ENCODE assay signal across 9 cellular contexts in genomic region chr12:948238-948637, GRCh38. TPM values are rescaled to one million over a fixed set of nuclear protein-coding genes. Genes with fewer than 3 reads are reported as not detected.
A peak's percentile ranks its signal among the peaks of the same experiment; 100 is the strongest.
DNase-seq lines count a peak whose midpoint lies in the region; ATAC-seq and TF ChIP-seq lines count a peak whose summit lies in the region.
"Had no signal": no experiment of that assay in that cellular context is flagged by ENCODE, and none has a peak within 500 bp of the region (broad histone marks: within the 10 kb centered on the region; RNA-seq: fewer than 3 reads in every experiment).

No MANE protein-coding gene starts in this region.

- H3K9ac ChIP-seq in trophoblast cell (ENCODE audit: low read length): no peak overlapping the region

- no peak overlapping the region for H2BK120ac ChIP-seq in trophoblast cell (ENCODE audit: insufficient read depth, low read length, poor library complexity)

- H3K23ac ChIP-seq in trophoblast cell (ENCODE audit: low read length): no peak overlapping the region

- H3K4ac ChIP-seq in trophoblast cell (ENCODE audit: low read depth, low read length): peak overlapping the region; percentile 70

- no peak for ATAC-seq in HG03565 (IDR thresholded peaks at IDR 0.05; ENCODE audit: unreplicated experiment)

- H3K14ac ChIP-seq in trophoblast cell (ENCODE audit: low read length): no peak overlapping the region

- TF ChIP-seq CTCF in GM06990 (IDR thresholded peaks at IDR 0.05; ENCODE audit: insufficient read depth, low read length, poor library complexity, severe bottlenecking) (no peak), RWPE1 (conservative IDR thresholded peaks at IDR 0.05; ENCODE audit: low read depth) (no peak), epithelial cell of proximal tubule (conservative IDR thresholded peaks at IDR 0.05; ENCODE audit: low read depth, low read length) (no peak)

- DNase-seq in GM06990 (ENCODE audit: extremely low read depth, insufficient read length): no peak
- DNase-seq in RWPE1 (ENCODE audit: low spot score): no peak
- no peak for DNase-seq in epithelial cell of proximal tubule (ENCODE audit: low read depth)
- DNase-seq in trophoblast cell: no peak
- no peak for DNase-seq in COLO668 (lab: John Stamatoyannopoulos, UW; ENCODE audit: unreplicated experiment)
- no peak for DNase-seq in HuH-7.5 (ENCODE audit: low spot score)
- DNase-seq in GOT3 (lab: John Stamatoyannopoulos, UW): no peak
- DNase-seq: cortex of kidney had no signal

- POLR2A ChIA-PET in RWPE1 (lab: Yijun Ruan, JAX; ENCODE audit: low non-redundant PET): interaction anchor here (0.7 kb wide), 1 partner anchor 302 kb away, joined by 3 read pairs; no protein-coding TSS in a partner anchor

- peak overlapping the region; percentile 88 for H3K4me3 ChIP-seq in GM06990 (replicated peaks; ENCODE audit: low read depth, low read length)
- H3K4me3 ChIP-seq in epithelial cell of proximal tubule (ENCODE audit: low read depth, low read length): peak overlapping the region; percentile 96
- no peak overlapping the region for H3K4me3 ChIP-seq in trophoblast cell (ENCODE audit: low read depth, low read length)

- H2BK5ac ChIP-seq in trophoblast cell (ENCODE audit: low read depth, low read length, poor library complexity): no peak overlapping the region

- peaks cover 1% of the 10 kb centered on the region for H3K36me3 ChIP-seq in GM06990 (ENCODE audit: control insufficient read depth, insufficient read depth, low read length)
- peaks cover 0 to 3% of the 10 kb centered on the region in 2 experiments for H3K36me3 ChIP-seq in trophoblast cell (ENCODE audit: control insufficient read depth in 1 of 2, insufficient read depth in 2 of 2, low read length in 2 of 2)

- H4K91ac ChIP-seq in trophoblast cell (ENCODE audit: low read depth, low read length): no peak overlapping the region

- no CpG with 5 or more reads among the region's 9 CpGs for WGBS in trophoblast cell (ENCODE audit: extremely low coverage, insufficient coverage, insufficient read length)

- H3K79me1 ChIP-seq in trophoblast cell (ENCODE audit: low read length): peaks cover 11% of the 10 kb centered on the region

- H2AFZ ChIP-seq in trophoblast cell (ENCODE audit: insufficient read depth, low read length, poor library complexity): no peak overlapping the region

- CTCF ChIA-PET in RWPE1 (lab: Yijun Ruan, JAX): interaction anchor here (0.6 kb wide), 1 partner anchor 610 kb away, joined by 3 read pairs; no protein-coding TSS in a partner anchor

- no peaks in the 10 kb centered on the region for H3K9me3 ChIP-seq in trophoblast cell (ENCODE audit: insufficient read depth, low read depth, low read length)

- peak overlapping the region; percentile 94 for H3K27ac ChIP-seq in RWPE1
- no peak overlapping the region for H3K27ac ChIP-seq in trophoblast cell (ENCODE audit: low read depth, low read length)

- no peaks in the 10 kb centered on the region for H3K27me3 ChIP-seq in GM06990 (replicated peaks; ENCODE audit: control insufficient read depth, insufficient read depth, low read length)
- H3K27me3 ChIP-seq in trophoblast cell (ENCODE audit: insufficient read depth, low read length): no peaks in the 10 kb centered on the region

- peak overlapping the region; percentile 43 for H4K8ac ChIP-seq in trophoblast cell (ENCODE audit: low read depth, low read length)

- peak overlapping the region; percentile 82 for H3K4me2 ChIP-seq in trophoblast cell (ENCODE audit: low read length)

- H2BK12ac ChIP-seq in trophoblast cell (ENCODE audit: low read length): peak overlapping the region; percentile 58

- H4K12ac ChIP-seq in trophoblast cell (ENCODE audit: low read depth, low read length): no peak overlapping the region

- peaks cover 0 to 5% of the 10 kb centered on the region in 2 experiments for H3K4me1 ChIP-seq in trophoblast cell (ENCODE audit: control insufficient read depth in 1 of 2, insufficient read depth in 2 of 2, low read length in 2 of 2)

- H3K79me2 ChIP-seq in trophoblast cell (ENCODE audit: control insufficient read depth, insufficient read depth, low read length, poor library complexity): peaks cover 8% of the 10 kb centered on the region

- H2AK5ac ChIP-seq in trophoblast cell (ENCODE audit: low read length): no peak overlapping the region

- no peak overlapping the region for H3K18ac ChIP-seq in trophoblast cell (ENCODE audit: low read length)

RNA-seq across cellular contexts. Expression of gene RAD52, which starts 1.3 kb away (rescaled TPM):
- total RNA-seq in epithelial cell of proximal tubule: 3.7 and 9.3 TPM in 2 replicates
- polyA plus RNA-seq in trophoblast cell (2013): 7.8 and 8.2 TPM in 2 replicates

RNA-seq across cellular contexts. Expression of gene ERC1, which starts 42.8 kb away (rescaled TPM):
- 10.3 and 16.5 TPM in 2 replicates for total RNA-seq in epithelial cell of proximal tubule
- 21.3 and 22.4 TPM in 2 replicates for polyA plus RNA-seq in trophoblast cell (2013)
